1 cellular context compared by ENCODE assay signal in the genomic region with DNA sequence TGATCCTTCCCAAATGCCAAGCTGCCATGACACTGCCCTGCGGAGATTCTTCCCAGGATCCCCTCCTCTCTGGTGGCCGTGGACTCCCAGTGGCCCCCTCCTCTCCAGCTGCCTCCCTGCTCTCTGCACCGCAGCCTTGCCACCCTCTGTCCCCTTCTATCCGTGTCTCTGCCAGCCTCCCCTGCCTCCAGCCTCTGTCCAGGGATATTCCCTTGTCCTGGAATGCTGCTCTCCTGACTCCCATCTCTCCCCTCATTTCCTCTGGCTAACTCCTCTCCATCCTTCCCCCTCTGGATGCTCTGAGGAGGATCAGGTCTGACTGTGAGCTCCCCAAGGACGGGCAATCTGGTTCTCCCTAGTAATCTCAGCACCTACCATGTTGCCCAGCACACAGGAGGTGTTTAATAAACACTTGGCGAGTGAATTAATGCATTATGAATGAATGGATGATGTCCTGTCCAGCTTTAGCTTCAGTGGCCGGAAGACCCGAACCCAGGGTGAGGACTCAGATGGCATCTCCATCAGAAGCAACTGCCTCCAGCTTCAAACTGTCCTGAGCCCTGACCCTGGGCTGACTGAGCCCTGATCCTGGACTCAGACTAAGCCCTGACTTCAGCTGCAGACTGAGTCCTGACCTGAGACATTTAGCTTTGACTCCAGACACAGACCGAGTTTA.
TF ChIP-seq lines count a peak whose summit lies in the region.

No MANE protein-coding gene starts in this region.

TF ChIP-seq in IMR-90, 13 proteins besides CTCF, POLR2A, EP300 and RAD21:
- TF ChIP-seq MAZ (IDR thresholded peaks at IDR 0.05; ENCODE audit: borderline replicate concordance, low read depth, low read length) (no peak), NFE2L2 (IDR thresholded peaks at IDR 0.05; ENCODE audit: low read depth, low read length) (no peak), BHLHE40 (IDR thresholded peaks at IDR 0.05; ENCODE audit: low read depth, low read length) (no peak), RFX5 (IDR thresholded peaks at IDR 0.05; ENCODE audit: low read depth, low read length) (no peak), CHD1 (IDR thresholded peaks at IDR 0.05; ENCODE audit: low read depth, low read length) (no peak)
- TF ChIP-seq, protein P1, sequence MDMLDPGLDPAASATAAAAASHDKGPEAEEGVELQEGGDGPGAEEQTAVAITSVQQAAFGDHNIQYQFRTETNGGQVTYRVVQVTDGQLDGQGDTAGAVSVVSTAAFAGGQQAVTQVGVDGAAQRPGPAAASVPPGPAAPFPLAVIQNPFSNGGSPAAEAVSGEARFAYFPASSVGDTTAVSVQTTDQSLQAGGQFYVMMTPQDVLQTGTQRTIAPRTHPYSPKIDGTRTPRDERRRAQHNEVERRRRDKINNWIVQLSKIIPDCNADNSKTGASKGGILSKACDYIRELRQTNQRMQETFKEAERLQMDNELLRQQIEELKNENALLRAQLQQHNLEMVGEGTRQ (IDR thresholded peaks at IDR 0.05; ENCODE audit: low read depth, low read length) = no peak
TF ChIP-seq in IMR-90: peak in this region for 0.
